In the genomic region with DNA sequence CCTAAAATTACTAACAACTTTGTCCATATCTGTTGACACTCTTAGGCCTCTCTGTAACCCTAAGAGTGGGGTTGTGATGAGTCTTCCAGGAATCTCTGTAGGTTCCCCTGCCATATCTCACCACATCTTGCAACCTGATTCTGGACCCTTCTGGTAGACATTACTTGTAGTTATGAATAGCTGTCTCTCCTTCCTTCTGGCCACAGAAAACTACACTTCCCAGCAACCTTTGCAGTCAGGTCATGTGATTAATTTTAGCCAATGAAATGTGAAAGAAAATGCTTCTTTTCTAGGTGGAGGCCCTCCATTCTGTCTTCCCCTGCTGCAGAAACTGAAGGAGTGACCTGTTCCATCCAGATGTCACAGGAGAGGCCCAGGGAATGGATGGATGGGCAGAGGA, we compare ENCODE assay signal across 15 cellular contexts.
DNase-seq lines count a peak whose midpoint lies in the region; ATAC-seq, FAIRE-seq and TF ChIP-seq lines count a peak whose summit lies in the region.
"Had no signal": no experiment of that assay in that cellular context is flagged by ENCODE, and none has a peak within 500 bp of the region (broad histone marks: within the 10 kb centered on the region; RNA-seq: fewer than 3 reads in every experiment).

No MANE protein-coding gene starts in this region.

- no peak overlapping the region for H2BK120ac ChIP-seq in H1 (replicated peaks; ENCODE audit: low read depth, low read length)

- H4K91ac ChIP-seq in H1 (replicated peaks; ENCODE audit: insufficient read length, low read length) = no peak overlapping the region

- no peaks in the 10 kb centered on the region for H3K27me3 Mint-ChIP-seq in CD4-positive, CD25-positive, alpha-beta regulatory T cell

- H3K27ac ChIP-seq in CD4-positive, CD25-positive, alpha-beta regulatory T cell (ENCODE audit: insufficient read depth, low read length, poor library complexity, severe bottlenecking) = no peak overlapping the region
- H3K27ac ChIP-seq in H1 (ENCODE audit: low read depth, low read length) = no peak overlapping the region
- H3K27ac ChIP-seq: gastrocnemius medialis had no signal

- ATAC-seq in CD4-positive, CD25-positive, alpha-beta regulatory T cell (ENCODE audit: low read depth in 2 of 2) = no peak
- ATAC-seq in mucosa of descending colon (no peak), HG03196 (IDR thresholded peaks at IDR 0.05; ENCODE audit: unreplicated experiment) (no peak)
- ATAC-seq: gastrocnemius medialis, GM23338, sciatic nerve had no signal

- no peak overlapping the region for H2AFZ ChIP-seq in H1 (ENCODE audit: low read length)
- H2AFZ ChIP-seq: GM23338 had no signal

- H3K27ac Mint-ChIP-seq in CD4-positive, CD25-positive, alpha-beta regulatory T cell = no peak overlapping the region
- H3K27ac Mint-ChIP-seq: GM23338 had no signal

- no peaks in the 10 kb centered on the region for H3K79me2 ChIP-seq in H1 (ENCODE audit: control insufficient read depth in 1 of 2, insufficient read depth in 2 of 2, low read length in 2 of 2)

- no peak overlapping the region for H2BK12ac ChIP-seq in H1 (ENCODE audit: low read depth, low read length)

- no peaks in the 10 kb centered on the region for H3K79me1 ChIP-seq in H1 (ENCODE audit: low read depth, low read length)

- no peaks in the 10 kb centered on the region for H3K9me3 ChIP-seq in CD4-positive, CD25-positive, alpha-beta regulatory T cell (ENCODE audit: control insufficient read depth in 2 of 2, low read length in 2 of 2)
- no peaks in the 10 kb centered on the region for H3K9me3 ChIP-seq in H1 (ENCODE audit: insufficient read depth in 2 of 2, low read depth in 1 of 2, low read length in 1 of 2)
- no peaks in the 10 kb centered on the region for H3K9me3 ChIP-seq in mucosa of descending colon
- H3K9me3 ChIP-seq: gastrocnemius medialis had no signal

- CTCF ChIA-PET in H1 (lab: Charles Lee; ENCODE audit: partially characterized antibody) = interaction anchor here (0.6 to 1.5 kb wide), 2 partner anchors 9 to 96 kb away, joined by 3 read pairs; no protein-coding TSS in a partner anchor

- intact Hi-C loops in mucosa of descending colon (cut with DNase I, micrococcal nuclease) = no loop called here

- no peak overlapping the region for H3K4me2 ChIP-seq in H1 (ENCODE audit: insufficient read depth in 1 of 2, low read depth in 2 of 2, low read length in 2 of 2)
- H3K4me2 ChIP-seq: GM23338 had no signal

- H3K9me3 Mint-ChIP-seq in CD4-positive, CD25-positive, alpha-beta regulatory T cell = no peaks in the 10 kb centered on the region
- H3K9me3 Mint-ChIP-seq: GM23338 had no signal

- H3K36me3 ChIP-seq in CD4-positive, CD25-positive, alpha-beta regulatory T cell (ENCODE audit: control insufficient read depth, insufficient read depth, low read length) = peaks cover 73% of the 10 kb centered on the region
- H3K36me3 ChIP-seq in H1 (ENCODE audit: control insufficient read depth in 2 of 4, insufficient read depth in 4 of 4, low read length in 3 of 4) = no peaks in the 10 kb centered on the region
- no peaks in the 10 kb centered on the region for H3K36me3 ChIP-seq in mucosa of descending colon (ENCODE audit: low read depth)
- H3K36me3 ChIP-seq: gastrocnemius medialis had no signal

- FAIRE-seq in H1 (lab: Jason Lieb, UNC) = no peak
- FAIRE-seq: astrocyte had no signal

- no peak overlapping the region for H3K14ac ChIP-seq in H1 (ENCODE audit: insufficient read length)

- no peak overlapping the region for H2BK20ac ChIP-seq in H1 (ENCODE audit: low read length)

- H3K4ac ChIP-seq in H1 (replicated peaks; ENCODE audit: insufficient read length, low read depth, low read length) = no peak overlapping the region

- H3K4me1 ChIP-seq in CD4-positive, CD25-positive, alpha-beta regulatory T cell (ENCODE audit: control insufficient read depth, insufficient read depth, low read length, poor library complexity, severe bottlenecking) = no peaks in the 10 kb centered on the region
- peaks cover 0 to 15% (median 10%) of the 10 kb centered on the region in 4 experiments; a peak in 6 of 7 replicates for H3K4me1 ChIP-seq in H1 (replicated peaks in 1 of 4; ENCODE audit: control insufficient read depth in 3 of 4, insufficient read depth in 4 of 4, low read length in 3 of 4)
- H3K4me1 ChIP-seq in mucosa of descending colon (ENCODE audit: low read depth) = no peaks in the 10 kb centered on the region
- H3K4me1 ChIP-seq: gastrocnemius medialis had no signal

- no peak overlapping the region for H3K56ac ChIP-seq in H1 (replicated peaks; ENCODE audit: insufficient read length, low read depth, low read length)

- H2BK15ac ChIP-seq in H1 (ENCODE audit: low read length) = no peak overlapping the region

- H3K36me3 Mint-ChIP-seq in CD4-positive, CD25-positive, alpha-beta regulatory T cell = peaks cover 77% of the 10 kb centered on the region

- no peak for TF ChIP-seq CTCF in NB4 (IDR thresholded peaks at IDR 0.05; ENCODE audit: low read depth, low read length)
- TF ChIP-seq CTCF in H1 (IDR thresholded peaks at IDR 0.05; ENCODE audit: control extremely low read depth in 1 of 3, insufficient read depth in 1 of 3, low read depth in 1 of 3, low read length in 3 of 3) = no peak
- TF ChIP-seq CTCF in mucosa of descending colon (IDR thresholded peaks at IDR 0.05) = no peak
- TF ChIP-seq CTCF in foreskin fibroblast (IDR thresholded peaks at IDR 0.05; ENCODE audit: low read depth, low read length) = no peak

- H2BK5ac ChIP-seq in H1 (ENCODE audit: low read depth, low read length) = no peak overlapping the region

- POLR2A ChIA-PET in H1 (lab: Charles Lee; ENCODE audit: partially characterized antibody) = no interaction called here

- H2AK5ac ChIP-seq in H1 (ENCODE audit: low read depth, low read length) = no peak overlapping the region

- H4K5ac ChIP-seq in H1 (ENCODE audit: insufficient read length, low read depth, low read length) = no peak overlapping the region

- H3K27me3 ChIP-seq in CD4-positive, CD25-positive, alpha-beta regulatory T cell (ENCODE audit: control insufficient read depth, insufficient read depth, low read length) = no peaks in the 10 kb centered on the region
- H3K27me3 ChIP-seq in H1 (replicated peaks in 1 of 4; ENCODE audit: control insufficient read depth in 3 of 4, extremely low read depth in 1 of 4, insufficient read depth in 3 of 4, low read length in 3 of 4) = no peaks in the 10 kb centered on the region
- H3K27me3 ChIP-seq: gastrocnemius medialis had no signal

- TF ChIP-seq EP300 in H1 (IDR thresholded peaks at IDR 0.05; ENCODE audit: borderline replicate concordance in 1 of 2, low read depth in 2 of 2, low read length in 2 of 2) = no peak

- H3K4me1 Mint-ChIP-seq in CD4-positive, CD25-positive, alpha-beta regulatory T cell = peaks cover 0 to 8% (median 2%) of the 10 kb centered on the region in 4 donors

- no peak overlapping the region for H3K9ac ChIP-seq in H1 (replicated peaks in 1 of 4; ENCODE audit: extremely low read depth in 1 of 4, low read depth in 3 of 4, low read length in 3 of 4)

- H3K18ac ChIP-seq in H1 (ENCODE audit: extremely low read depth, low read length) = no peak overlapping the region

- no peaks in the 10 kb centered on the region for H3K23me2 ChIP-seq in H1 (ENCODE audit: low read depth, low read length)

- H4K8ac ChIP-seq in H1 (ENCODE audit: extremely low read depth, insufficient read depth, low read length) = 0 out of 2 replicates have a peak overlapping the region, but pooled peaks have one; percentile 36

- no peak overlapping the region for H3K4me3 ChIP-seq in CD4-positive, CD25-positive, alpha-beta regulatory T cell (ENCODE audit: low read depth, low read length)
- no peak overlapping the region for H3K4me3 ChIP-seq in NB4 (ENCODE audit: low read depth, low read length)
- no peak overlapping the region for H3K4me3 ChIP-seq in H1 (ENCODE audit: extremely low read depth in 1 of 4, insufficient read depth in 2 of 4, low read depth in 3 of 4, low read length in 4 of 4)
- no peak overlapping the region for H3K4me3 ChIP-seq in mucosa of descending colon
- H3K4me3 ChIP-seq in foreskin fibroblast (ENCODE audit: low read depth in 1 of 2, low read length in 2 of 2) = no peak overlapping the region
- H3K4me3 ChIP-seq: gastrocnemius medialis, GM23338 had no signal

- H3K4me3 Mint-ChIP-seq in CD4-positive, CD25-positive, alpha-beta regulatory T cell = no peak overlapping the region
- H3K4me3 Mint-ChIP-seq: GM23338 had no signal

- peak in 2 of 3 donors; percentile 16 to 40 for DNase-seq in CD4-positive, CD25-positive, alpha-beta regulatory T cell
- DNase-seq in EL = peak; percentile 2
- DNase-seq in NB4 (ENCODE audit: low read depth) = peak; percentile 33
- DNase-seq in H1 (ENCODE audit: low read depth in 1 of 2, low spot score in 2 of 2) = no peak
- no peak for DNase-seq in mucosa of descending colon
- DNase-seq in activated naive CD4-positive, alpha-beta T cell treated with anti-CD3 and anti-CD28 coated beads, Interleukin-2, amount 50 U/mL, for 16 hours = no peak
- no peak for DNase-seq in foreskin fibroblast
- DNase-seq: C1 segment of cervical spinal cord, gastrocnemius medialis, NCI-H2107, T1000 had no signal

- TF ChIP-seq RAD21 in H1 (IDR thresholded peaks at IDR 0.05 in 1 of 2, conservative IDR thresholded peaks at IDR 0.05 in 1 of 2; ENCODE audit: low read depth in 2 of 2, low read length in 2 of 2) = no peak

- no peak overlapping the region for H3K23ac ChIP-seq in H1 (ENCODE audit: insufficient read length)

- no peaks in the 10 kb centered on the region for H4K20me1 ChIP-seq in H1 (replicated peaks in 1 of 2; ENCODE audit: control insufficient read depth in 1 of 2, insufficient read depth in 2 of 2, low read length in 2 of 2)

- TF ChIP-seq POLR2A in NB4 (IDR thresholded peaks at IDR 0.05; ENCODE audit: extremely low read depth, insufficient read length) = no peak
- TF ChIP-seq POLR2A in H1 (IDR thresholded peaks at IDR 0.05; ENCODE audit: control extremely low read depth in 1 of 2, low read depth in 2 of 2, low read length in 2 of 2) = no peak

TF ChIP-seq in H1, 55 proteins besides CTCF, POLR2A, EP300 and RAD21 (continues in another document):
- TF ChIP-seq E2F6 (IDR thresholded peaks at IDR 0.05) = no peak
- TF ChIP-seq, protein P1, sequence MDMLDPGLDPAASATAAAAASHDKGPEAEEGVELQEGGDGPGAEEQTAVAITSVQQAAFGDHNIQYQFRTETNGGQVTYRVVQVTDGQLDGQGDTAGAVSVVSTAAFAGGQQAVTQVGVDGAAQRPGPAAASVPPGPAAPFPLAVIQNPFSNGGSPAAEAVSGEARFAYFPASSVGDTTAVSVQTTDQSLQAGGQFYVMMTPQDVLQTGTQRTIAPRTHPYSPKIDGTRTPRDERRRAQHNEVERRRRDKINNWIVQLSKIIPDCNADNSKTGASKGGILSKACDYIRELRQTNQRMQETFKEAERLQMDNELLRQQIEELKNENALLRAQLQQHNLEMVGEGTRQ (IDR thresholded peaks at IDR 0.05; ENCODE audit: low read length) = peak; percentile 70
- peak; percentile 55 for TF ChIP-seq SIX5 (IDR thresholded peaks at IDR 0.05; ENCODE audit: low read depth, low read length)
- TF ChIP-seq TEAD4 (IDR thresholded peaks at IDR 0.05; ENCODE audit: low read depth, low read length) = no peak
- no peak for TF ChIP-seq EZH2 (IDR thresholded peaks at IDR 0.05; ENCODE audit: low read depth, low read length, severe bottlenecking)

Comparison
In these comparisons a context has a peak if more than half of its experiments do, and no peak if none do; other contexts are left out.
1. DNase-seq: peak in CD4-positive, CD25-positive, alpha-beta regulatory T cell (2 of 3), EL (single experiment) and NB4 (single experiment); none in H1 (0 of 2), mucosa of descending colon (0 of 3), activated naive CD4-positive, alpha-beta T cell treated with anti-CD3 and anti-CD28 coated beads, Interleukin-2, amount 50 U/mL, for 16 hours (single experiment) and foreskin fibroblast (0 of 2).